ENCODE assay signal across 27 cellular contexts in genomic region chr12:116365606-116366455, GRCh38.
DNase-seq lines count a peak whose midpoint lies in the region; ATAC-seq and TF ChIP-seq lines count a peak whose summit lies in the region.
"Had no signal": no experiment of that assay in that cellular context is flagged by ENCODE, and none has a peak within 500 bp of the region (broad histone marks: within the 10 kb centered on the region; RNA-seq: fewer than 3 reads in every experiment).

No MANE protein-coding gene starts in this region.

- peak overlapping the region; percentile 71 for H3K27ac Mint-ChIP-seq in nephron progenitor cell
- H3K27ac Mint-ChIP-seq: immature natural killer cell, progenitor cell of endocrine pancreas had no signal

- no peak for ATAC-seq in HG02870 (IDR thresholded peaks at IDR 0.05; ENCODE audit: unreplicated experiment)
- ATAC-seq: activated naive CD4-positive, alpha-beta T cell treated with anti-CD3 and anti-CD28 coated beads, Interleukin-2, amount 50 U/mL, for 72 hours; GM23338; sciatic nerve had no signal

- no peaks in the 10 kb centered on the region for H4K20me1 ChIP-seq in hepatocyte (ENCODE audit: insufficient read depth, poor library complexity, severe bottlenecking)

- no peaks in the 10 kb centered on the region for H3K9me3 Mint-ChIP-seq in nephron progenitor cell
- H3K9me3 Mint-ChIP-seq: activated naive CD4-positive, alpha-beta T cell treated with anti-CD3 and anti-CD28 coated beads, Interleukin-2, amount 50 U/mL, for 72 hours; CD4-positive, CD25-positive, alpha-beta regulatory T cell; GM23338; immature natural killer cell had no signal

- no peaks in the 10 kb centered on the region for H3K36me3 ChIP-seq in hepatocyte (replicated peaks; ENCODE audit: insufficient read depth, low read depth)
- H3K36me3 ChIP-seq: MG63, upper lobe of right lung had no signal

- no peaks in the 10 kb centered on the region for H3K9me2 ChIP-seq in hepatocyte (replicated peaks; ENCODE audit: insufficient read depth)

- H2AFZ ChIP-seq in hepatocyte, result no peak overlapping the region
- H2AFZ ChIP-seq: GM23338, PC-9 had no signal

- peaks cover 5% of the 10 kb centered on the region for H3K36me3 Mint-ChIP-seq in nephron progenitor cell (ENCODE audit: low read depth)
- H3K36me3 Mint-ChIP-seq: CD4-positive, CD25-positive, alpha-beta regulatory T cell; immature natural killer cell had no signal

- no peaks in the 10 kb centered on the region for H3K9me3 ChIP-seq in hepatocyte (ENCODE audit: low read depth)
- H3K9me3 ChIP-seq: MG63, upper lobe of right lung had no signal

- peaks cover 5% of the 10 kb centered on the region for H3K4me1 ChIP-seq in hepatocyte (ENCODE audit: insufficient read depth)
- H3K4me1 ChIP-seq: upper lobe of right lung had no signal

- H3K27me3 Mint-ChIP-seq in nephron progenitor cell (ENCODE audit: low read depth, poor library complexity), result peaks cover 5% of the 10 kb centered on the region
- H3K27me3 Mint-ChIP-seq: progenitor cell of endocrine pancreas had no signal

- H3K4me3 Mint-ChIP-seq in nephron progenitor cell, result no peak overlapping the region
- H3K4me3 Mint-ChIP-seq: CD4-positive, CD25-positive, alpha-beta regulatory T cell; GM23338; immature natural killer cell had no signal

- 85% methylated on average over 17 of the region's 17 CpGs for WGBS in hepatocyte (ENCODE audit: low lambda C conversion rate, missing lambda C conversion rate)

- H3K79me2 ChIP-seq in hepatocyte, result no peaks in the 10 kb centered on the region

- no peaks in the 10 kb centered on the region for H3K27me3 ChIP-seq in hepatocyte
- H3K27me3 ChIP-seq: MG63, upper lobe of right lung had no signal

- peak overlapping the region; percentile 86 for H3K27ac ChIP-seq in 22Rv1
- peak overlapping the region; percentile 79 for H3K27ac ChIP-seq in VCaP
- H3K27ac ChIP-seq in hepatocyte, result peak overlapping the region; percentile 0
- H3K27ac ChIP-seq: epithelial cell of prostate, PC-9 had no signal

- H3K4me3 ChIP-seq in hepatocyte, result no peak overlapping the region
- H3K4me3 ChIP-seq: GM23338, MG63, PC-9, upper lobe of right lung had no signal

- H3K4me2 ChIP-seq in hepatocyte, result no peak overlapping the region
- H3K4me2 ChIP-seq: GM23338, PC-9 had no signal

- no peak for TF ChIP-seq CTCF in 22Rv1 (IDR thresholded peaks at IDR 0.05)
- no peak for TF ChIP-seq CTCF in VCaP (conservative IDR thresholded peaks at IDR 0.05)
- no peak for TF ChIP-seq CTCF in hepatocyte (IDR thresholded peaks at IDR 0.05; ENCODE audit: poor library complexity)
- no peak for TF ChIP-seq CTCF in nephron progenitor cell (IDR thresholded peaks at IDR 0.05)
- TF ChIP-seq CTCF in GM10266 (IDR thresholded peaks at IDR 0.05; ENCODE audit: control insufficient read depth, insufficient read depth, low read depth, missing control alignments), result no peak

- H3K4me1 Mint-ChIP-seq in nephron progenitor cell, result peaks cover 44% of the 10 kb centered on the region

- DNase-seq in hepatocyte (ENCODE audit: low spot score) (no peak), nephron progenitor cell (no peak), GM10266 (ENCODE audit: extremely low spot score) (no peak), NOMO-1 (lab: John Stamatoyannopoulos, UW; ENCODE audit: unreplicated experiment in 2 of 2) (no peak)
- DNase-seq in stimulated activated naive CD4-positive, alpha-beta T cell treated with Interleukin-2 at 50 U/mL for 16 hours (lab: John Stamatoyannopoulos, UW), result no peak
- DNase-seq: activated CD4-positive, alpha-beta T cell treated with anti-CD3 and anti-CD28 coated beads for 48 hours; activated CD8-positive, alpha-beta memory T cell treated with anti-CD3 and anti-CD28 coated beads for 24 hours; activated T-cell treated with anti-CD3 and anti-CD28 coated beads for 4 hours; CD4-positive, CD25-positive, alpha-beta regulatory T cell; effector CD8-positive, alpha-beta T cell; immature natural killer cell; KG1; mesendoderm; NCI-H226; NK-92 treated with Interleukin-12 subunit alpha and Interleukin-12 subunit beta, amount 100 ng/mL, for 24 hours; stimulated activated CD4-positive, alpha-beta T cell treated with anti-CD3 and anti-CD28 coated beads, Interleukin-4, amount 100 ng/mL, for 4 hours had no signal

Comparison
In these comparisons a context has a peak if more than half of its experiments do, and no peak if none do; other contexts are left out.
1. H3K27ac ChIP-seq: peak in every context shown above with its lines; median percentile 86 in 22Rv1; 79 in VCaP; 0 in hepatocyte.